Comparison of ENCODE assay signal across 8 cellular contexts in the genomic region with DNA sequence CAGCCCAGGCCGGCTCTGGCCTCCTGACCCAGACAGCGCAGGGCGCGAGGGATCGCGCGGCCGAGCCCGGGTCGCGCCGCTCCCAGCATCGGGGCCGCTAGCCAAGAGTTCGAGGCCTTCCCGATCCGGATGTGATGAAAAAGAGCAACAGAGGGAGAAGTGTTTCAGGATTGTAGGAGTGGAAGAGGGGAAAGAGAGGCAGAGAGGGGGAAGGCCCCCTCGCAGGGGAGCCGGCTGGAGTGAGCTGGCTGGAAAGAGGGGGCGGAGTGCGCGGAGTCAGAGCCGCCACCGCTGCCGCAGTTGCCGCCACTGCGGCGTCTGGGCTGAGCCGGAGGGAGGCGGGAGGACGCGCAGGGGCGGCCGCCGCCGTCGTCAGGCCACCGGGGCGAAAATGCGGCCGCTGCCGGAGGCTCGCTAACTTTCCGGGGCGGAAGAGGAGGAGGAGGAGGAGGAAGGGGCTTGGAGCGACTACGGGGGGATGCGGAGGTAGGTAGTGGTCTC. TPM values are rescaled to one million over a fixed set of nuclear protein-coding genes. Genes with fewer than 3 reads are reported as not detected.
A peak's percentile ranks its signal among the peaks of the same experiment; 100 is the strongest.
DNase-seq lines count a peak whose midpoint lies in the region; ATAC-seq and TF ChIP-seq lines count a peak whose summit lies in the region.

No MANE protein-coding gene starts in this region.

- WGBS in adipose tissue, 3 donors = 1 to 2% (median 1%) methylated on average over 27 to 48 of the region's 48 CpGs
- under 1% methylated on average over 40 of the region's 48 CpGs for WGBS in hepatocyte (ENCODE audit: low lambda C conversion rate, missing lambda C conversion rate)

- intact Hi-C loops in A673 (cut with micrococcal nuclease; ENCODE audit: unreplicated experiment) = no loop called here

- H3K9me3 ChIP-seq in A673 (ENCODE audit: low read depth, low read length, poor library complexity, severe bottlenecking) (no peaks in the 10 kb centered on the region), SK-N-MC (ENCODE audit: low read depth, low read length) (no peaks in the 10 kb centered on the region), hepatocyte (ENCODE audit: low read depth) (no peaks in the 10 kb centered on the region), skeletal muscle tissue (ENCODE audit: control insufficient read depth in 3 of 3, low read length in 3 of 3) (no peaks in the 10 kb centered on the region)

- H4K20me1 ChIP-seq in hepatocyte (ENCODE audit: insufficient read depth, poor library complexity, severe bottlenecking) = peaks cover 5% of the 10 kb centered on the region

- H3K4me1 ChIP-seq in A673 (ENCODE audit: insufficient read depth, low read length, poor library complexity, severe bottlenecking) (peaks cover 23% of the 10 kb centered on the region), hepatocyte (ENCODE audit: insufficient read depth) (no peaks in the 10 kb centered on the region), skeletal muscle tissue (ENCODE audit: control insufficient read depth in 3 of 3, insufficient read depth in 3 of 3, low read length in 3 of 3) (peaks cover 0 to 4% (median 4%) of the 10 kb centered on the region in 3 donors)

- POLR2A ChIA-PET in A673 (lab: Charles Lee; ENCODE audit: low non-redundant PET) = interaction anchor here (0.6 kb wide), 1 partner anchor 1314 kb away, joined by 3 read pairs; no protein-coding TSS in a partner anchor

- DNase-seq in A673 (ENCODE audit: low spot score) = peak; percentile 65
- DNase-seq in SK-N-MC (ENCODE audit: low read depth, low spot score) = no peak
- DNase-seq in hepatocyte (ENCODE audit: low spot score) = peak; percentile 75

- H3K36me3 ChIP-seq in A673 (ENCODE audit: insufficient read depth, low read length, poor library complexity, severe bottlenecking) (no peaks in the 10 kb centered on the region), SK-N-MC (ENCODE audit: insufficient read depth, low read length) (no peaks in the 10 kb centered on the region; the same call in 1 of the 2 replicates), hepatocyte (replicated peaks; ENCODE audit: insufficient read depth, low read depth) (no peaks in the 10 kb centered on the region), skeletal muscle tissue (ENCODE audit: control insufficient read depth in 3 of 3, insufficient read depth in 3 of 3, low read length in 3 of 3) (no peaks in the 10 kb centered on the region)

- TF ChIP-seq CTCF in A673 (conservative IDR thresholded peaks at IDR 0.05; ENCODE audit: low read depth, low read length) (no peak), hepatocyte (IDR thresholded peaks at IDR 0.05; ENCODE audit: poor library complexity) (no peak)

- peak overlapping the region; percentile 97 for H2AFZ ChIP-seq in hepatocyte

- ATAC-seq in GM18868 (IDR thresholded peaks at IDR 0.05; ENCODE audit: unreplicated experiment) (peak; percentile 35), HG03103 (IDR thresholded peaks at IDR 0.05; ENCODE audit: low read depth, unreplicated experiment) (peak; percentile 31), GM18870 (IDR thresholded peaks at IDR 0.05; ENCODE audit: unreplicated experiment) (no peak)

- no TSS peak for BruUV-seq in A673 (replicated peaks; lab: Mats Ljungman, UMichigan)

- CTCF ChIA-PET in A673 (lab: Charles Lee) = no interaction called here

- H3K27ac ChIP-seq in A673 (ENCODE audit: low read depth, low read length, poor library complexity, severe bottlenecking) (peak overlapping the region; percentile 77), SK-N-MC (no peak overlapping the region), adipose tissue (ENCODE audit: low read depth, low read length) (peak overlapping the region; percentile 30), hepatocyte (peak overlapping the region; percentile 78), skeletal muscle tissue (ENCODE audit: low read depth, low read length) (peak overlapping the region; percentile 85)

- no peaks in the 10 kb centered on the region for H3K9me2 ChIP-seq in hepatocyte (replicated peaks; ENCODE audit: insufficient read depth)

- no peaks in the 10 kb centered on the region for H3K27me3 ChIP-seq in A673 (replicated peaks; ENCODE audit: insufficient read depth, low read depth, low read length, poor library complexity)
- no peaks in the 10 kb centered on the region for H3K27me3 ChIP-seq in hepatocyte
- H3K27me3 ChIP-seq in skeletal muscle tissue (ENCODE audit: control insufficient read depth in 3 of 3, insufficient read depth in 3 of 3, low read length in 3 of 3) = no peaks in the 10 kb centered on the region

- peak overlapping the region; percentile 70 for H3K9ac ChIP-seq in SK-N-MC (ENCODE audit: insufficient read length)
- H3K9ac ChIP-seq in skeletal muscle tissue (ENCODE audit: low read depth in 1 of 3, low read length in 3 of 3) = peak overlapping the region; percentile 75 to 86 (median 84)

- H3K4me2 ChIP-seq in hepatocyte = peak overlapping the region; percentile 75

- H3K4me3 ChIP-seq in A673 (ENCODE audit: low read depth, low read length, poor library complexity, severe bottlenecking) = peak overlapping the region; percentile 78
- H3K4me3 ChIP-seq in SK-N-MC = peak overlapping the region; percentile 89
- H3K4me3 ChIP-seq in hepatocyte = peak overlapping the region; percentile 78
- H3K4me3 ChIP-seq in skeletal muscle tissue (ENCODE audit: low read length in 3 of 3) = peak overlapping the region; percentile 79 to 89 (median 80)

- H3K79me2 ChIP-seq in hepatocyte = peaks cover 30% of the 10 kb centered on the region

RNA-seq across cellular contexts. Expression of a gene that starts 0.3 kb away (rescaled TPM):
- total RNA-seq in A673 (2021) (27.3 and 32.6 TPM in 2 replicates), hepatocyte (14.5 and 18.5 TPM in 2 replicates), skeletal muscle tissue (20.9 TPM)
- polyA plus RNA-seq in adipose tissue (10 to 100 TPM in 2 of 3 donors, 1 to 10 TPM in 1; 3.2 to 53.7 (median 27.9) TPM), hepatocyte (7.6 and 10.6 TPM in 2 replicates)
